1 cellular context compared by ENCODE assay signal in the genomic region with DNA sequence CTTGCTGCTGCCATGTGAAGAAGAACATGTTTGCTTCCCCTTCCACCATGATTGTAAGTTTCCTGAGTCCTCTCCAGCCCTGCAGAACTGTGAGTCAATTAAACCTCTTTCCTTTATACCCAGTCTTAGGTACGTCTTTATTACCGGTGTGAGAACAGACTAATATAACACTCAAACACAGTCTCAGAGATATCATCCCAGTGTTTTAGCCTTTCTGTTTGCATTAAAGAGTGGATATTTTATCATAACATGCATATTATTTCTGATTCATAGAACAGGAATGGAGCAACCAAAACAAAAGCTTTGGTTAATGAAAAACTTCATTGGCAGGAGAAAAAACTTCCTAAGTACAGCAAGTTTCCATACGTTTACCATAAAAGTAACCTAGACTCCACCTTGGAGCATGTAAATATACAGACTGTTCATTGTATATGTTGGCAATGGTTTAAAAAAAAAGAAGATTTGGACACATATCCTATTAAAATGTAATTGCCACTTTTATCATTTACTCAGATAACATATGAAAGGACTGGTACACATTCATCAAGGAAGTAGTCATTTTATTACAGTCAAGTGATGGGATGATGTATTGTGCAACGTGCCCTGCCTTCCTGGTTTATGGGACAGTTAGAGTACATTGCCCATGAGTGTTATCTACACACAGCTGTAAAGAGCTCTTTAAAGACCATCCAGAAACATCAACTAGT.
TF ChIP-seq lines count a peak whose summit lies in the region.

No MANE protein-coding gene starts in this region.

TF ChIP-seq in HEK293, 187 proteins besides CTCF, POLR2A, EP300 and RAD21 (continued from another document):
- TF ChIP-seq, protein P1, sequence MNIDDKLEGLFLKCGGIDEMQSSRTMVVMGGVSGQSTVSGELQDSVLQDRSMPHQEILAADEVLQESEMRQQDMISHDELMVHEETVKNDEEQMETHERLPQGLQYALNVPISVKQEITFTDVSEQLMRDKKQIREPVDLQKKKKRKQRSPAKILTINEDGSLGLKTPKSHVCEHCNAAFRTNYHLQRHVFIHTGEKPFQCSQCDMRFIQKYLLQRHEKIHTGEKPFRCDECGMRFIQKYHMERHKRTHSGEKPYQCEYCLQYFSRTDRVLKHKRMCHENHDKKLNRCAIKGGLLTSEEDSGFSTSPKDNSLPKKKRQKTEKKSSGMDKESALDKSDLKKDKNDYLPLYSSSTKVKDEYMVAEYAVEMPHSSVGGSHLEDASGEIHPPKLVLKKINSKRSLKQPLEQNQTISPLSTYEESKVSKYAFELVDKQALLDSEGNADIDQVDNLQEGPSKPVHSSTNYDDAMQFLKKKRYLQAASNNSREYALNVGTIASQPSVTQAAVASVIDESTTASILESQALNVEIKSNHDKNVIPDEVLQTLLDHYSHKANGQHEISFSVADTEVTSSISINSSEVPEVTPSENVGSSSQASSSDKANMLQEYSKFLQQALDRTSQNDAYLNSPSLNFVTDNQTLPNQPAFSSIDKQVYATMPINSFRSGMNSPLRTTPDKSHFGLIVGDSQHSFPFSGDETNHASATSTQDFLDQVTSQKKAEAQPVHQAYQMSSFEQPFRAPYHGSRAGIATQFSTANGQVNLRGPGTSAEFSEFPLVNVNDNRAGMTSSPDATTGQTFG (tag by site-specific recombination; IDR thresholded peaks at IDR 0.05; ENCODE audit: borderline replicate concordance), result no peak
- TF ChIP-seq, protein P2, sequence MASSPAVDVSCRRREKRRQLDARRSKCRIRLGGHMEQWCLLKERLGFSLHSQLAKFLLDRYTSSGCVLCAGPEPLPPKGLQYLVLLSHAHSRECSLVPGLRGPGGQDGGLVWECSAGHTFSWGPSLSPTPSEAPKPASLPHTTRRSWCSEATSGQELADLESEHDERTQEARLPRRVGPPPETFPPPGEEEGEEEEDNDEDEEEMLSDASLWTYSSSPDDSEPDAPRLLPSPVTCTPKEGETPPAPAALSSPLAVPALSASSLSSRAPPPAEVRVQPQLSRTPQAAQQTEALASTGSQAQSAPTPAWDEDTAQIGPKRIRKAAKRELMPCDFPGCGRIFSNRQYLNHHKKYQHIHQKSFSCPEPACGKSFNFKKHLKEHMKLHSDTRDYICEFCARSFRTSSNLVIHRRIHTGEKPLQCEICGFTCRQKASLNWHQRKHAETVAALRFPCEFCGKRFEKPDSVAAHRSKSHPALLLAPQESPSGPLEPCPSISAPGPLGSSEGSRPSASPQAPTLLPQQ (tag by site-specific recombination; IDR thresholded peaks at IDR 0.05), result no peak
- TF ChIP-seq ZFP69B (tag by site-specific recombination; IDR thresholded peaks at IDR 0.05) (no peak), ZNF548 (tag by site-specific recombination; IDR thresholded peaks at IDR 0.05) (no peak), ZNF529 (tag by site-specific recombination; IDR thresholded peaks at IDR 0.05; ENCODE audit: insufficient replicate concordance) (no peak), GLI4 (tag by site-specific recombination; IDR thresholded peaks at IDR 0.05) (no peak), ZNF121 (tag by site-specific recombination; IDR thresholded peaks at IDR 0.05) (no peak), ZNF610 (tag by site-specific recombination; IDR thresholded peaks at IDR 0.05; ENCODE audit: borderline replicate concordance) (no peak), ZNF423 (tag by site-specific recombination; IDR thresholded peaks at IDR 0.05) (no peak), ZSCAN16 (tag by site-specific recombination; IDR thresholded peaks at IDR 0.05) (no peak), ZNF202 (tag by site-specific recombination; IDR thresholded peaks at IDR 0.05; ENCODE audit: borderline replicate concordance) (no peak), SP2 (tag by site-specific recombination; IDR thresholded peaks at IDR 0.05) (no peak), HOXA7 (CRISPR knock-in tag; IDR thresholded peaks at IDR 0.05; ENCODE audit: borderline replicate concordance) (no peak)
TF ChIP-seq in HEK293: peak in this region for 11.
